1 cellular context compared by ENCODE assay signal in the genomic region with DNA sequence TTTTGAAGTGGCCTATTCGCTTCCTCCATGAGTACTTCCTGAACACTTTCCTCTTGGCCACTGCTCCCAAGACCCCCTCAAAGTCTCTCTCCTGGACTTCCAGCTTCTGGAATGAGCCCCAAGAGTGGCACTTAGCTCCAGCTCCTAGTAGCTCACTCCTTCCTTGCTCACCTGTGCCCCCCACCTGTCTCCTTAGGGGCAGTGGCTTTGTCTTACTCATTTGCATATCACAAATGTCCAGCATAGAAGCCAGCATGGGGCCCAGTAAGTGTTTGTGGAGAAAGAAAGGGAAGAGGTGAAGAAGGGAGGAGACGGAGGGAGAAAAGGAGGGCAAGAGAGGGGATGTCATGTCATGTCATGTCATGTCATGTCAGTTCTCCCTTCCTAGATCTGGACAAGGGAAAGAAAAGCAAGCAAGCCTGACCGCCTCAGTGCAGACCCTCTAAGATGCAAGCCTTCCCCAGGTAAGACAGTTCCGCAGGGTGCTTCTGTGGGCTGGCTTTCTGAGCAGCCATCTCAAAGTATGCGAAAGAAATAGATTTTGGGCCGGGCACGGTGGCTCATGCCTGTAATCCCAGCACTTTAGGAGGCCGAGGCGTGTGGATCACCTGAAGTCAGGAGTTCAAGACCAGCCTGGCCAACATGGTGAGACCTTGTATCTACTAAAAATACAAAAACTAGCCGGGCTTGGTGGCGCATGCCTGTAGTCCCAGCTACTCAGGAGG.
TF ChIP-seq lines count a peak whose summit lies in the region.

No MANE protein-coding gene starts in this region.

TF ChIP-seq in HepG2, 621 proteins besides CTCF, POLR2A, EP300 and RAD21:
- TF ChIP-seq NFE2 (CRISPR knock-in tag; IDR thresholded peaks at IDR 0.05) (no peak), ZNF264 (CRISPR knock-in tag; IDR thresholded peaks at IDR 0.05) (no peak), ZMYM3 (CRISPR knock-in tag; IDR thresholded peaks at IDR 0.05) (no peak), ZC3H4 (CRISPR knock-in tag; IDR thresholded peaks at IDR 0.05; ENCODE audit: borderline replicate concordance) (no peak), ZNF782 (CRISPR knock-in tag; IDR thresholded peaks at IDR 0.05; ENCODE audit: borderline replicate concordance) (no peak), MIER2 (CRISPR knock-in tag; IDR thresholded peaks at IDR 0.05) (no peak), ZNF737 (CRISPR knock-in tag; IDR thresholded peaks at IDR 0.05; ENCODE audit: borderline replicate concordance) (no peak), ZNF761 (CRISPR knock-in tag; conservative IDR thresholded peaks at IDR 0.05) (no peak), HNRNPLL (IDR thresholded peaks at IDR 0.05; ENCODE audit: low read depth, low read length, poor library complexity, severe bottlenecking) (no peak), MED8 (CRISPR knock-in tag; IDR thresholded peaks at IDR 0.05; ENCODE audit: insufficient replicate concordance) (no peak), ZMYM2 (CRISPR knock-in tag; IDR thresholded peaks at IDR 0.05) (no peak), BORCS8-MEF2B (CRISPR knock-in tag; IDR thresholded peaks at IDR 0.05) (no peak), NFYB (CRISPR knock-in tag; IDR thresholded peaks at IDR 0.05) (no peak)
- TF ChIP-seq, protein P1, sequence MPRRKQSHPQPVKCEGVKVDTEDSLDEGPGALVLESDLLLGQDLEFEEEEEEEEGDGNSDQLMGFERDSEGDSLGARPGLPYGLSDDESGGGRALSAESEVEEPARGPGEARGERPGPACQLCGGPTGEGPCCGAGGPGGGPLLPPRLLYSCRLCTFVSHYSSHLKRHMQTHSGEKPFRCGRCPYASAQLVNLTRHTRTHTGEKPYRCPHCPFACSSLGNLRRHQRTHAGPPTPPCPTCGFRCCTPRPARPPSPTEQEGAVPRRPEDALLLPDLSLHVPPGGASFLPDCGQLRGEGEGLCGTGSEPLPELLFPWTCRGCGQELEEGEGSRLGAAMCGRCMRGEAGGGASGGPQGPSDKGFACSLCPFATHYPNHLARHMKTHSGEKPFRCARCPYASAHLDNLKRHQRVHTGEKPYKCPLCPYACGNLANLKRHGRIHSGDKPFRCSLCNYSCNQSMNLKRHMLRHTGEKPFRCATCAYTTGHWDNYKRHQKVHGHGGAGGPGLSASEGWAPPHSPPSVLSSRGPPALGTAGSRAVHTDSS (CRISPR knock-in tag; conservative IDR thresholded peaks at IDR 0.05), result no peak
- TF ChIP-seq, protein P2, sequence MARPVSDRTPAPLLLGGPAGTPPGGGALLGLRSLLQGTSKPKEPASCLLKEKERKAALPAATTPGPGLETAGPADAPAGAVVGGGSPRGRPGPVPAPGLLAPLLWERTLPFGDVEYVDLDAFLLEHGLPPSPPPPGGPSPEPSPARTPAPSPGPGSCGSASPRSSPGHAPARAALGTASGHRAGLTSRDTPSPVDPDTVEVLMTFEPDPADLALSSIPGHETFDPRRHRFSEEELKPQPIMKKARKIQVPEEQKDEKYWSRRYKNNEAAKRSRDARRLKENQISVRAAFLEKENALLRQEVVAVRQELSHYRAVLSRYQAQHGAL (CRISPR knock-in tag; IDR thresholded peaks at IDR 0.05; ENCODE audit: not compliant biosample characterization), result no peak
